In genomic region chr16:1152651-1153259, GRCh38 we compare ENCODE assay signal across 10 cellular contexts. TPM values are rescaled to one million over a fixed set of nuclear protein-coding genes. Genes with fewer than 3 reads are reported as not detected.
DNase-seq lines count a peak whose midpoint lies in the region; TF ChIP-seq lines count a peak whose summit lies in the region.
"Had no signal": no experiment of that assay in that cellular context is flagged by ENCODE, and none has a peak within 500 bp of the region (broad histone marks: within the 10 kb centered on the region; RNA-seq: fewer than 3 reads in every experiment).

Gene CACNA1H (plus strand): TSS chr16:1153106. CDS start chr16:1153738, 632 bp downstream.

- H3K18ac ChIP-seq in neuronal stem cell (ENCODE audit: low read length): peak within 1 kb of the TSS; percentile 99

- H3K4me3 ChIP-seq in neuronal stem cell (ENCODE audit: low read length in 2 of 2): peak within 1 kb of the TSS; percentile 43 to 92

- H3K4me2 ChIP-seq in neuronal stem cell (ENCODE audit: insufficient read depth, low read length, poor library complexity, severe bottlenecking): peak within 1 kb of the TSS; percentile 97

- peak within 1 kb of the TSS; percentile 91 for H3K23ac ChIP-seq in neuronal stem cell (ENCODE audit: low read depth, low read length, poor library complexity)

- peaks cover 0 to 27% (median 0%) of the 10 kb centered on the region in 3 experiments for H3K27me3 ChIP-seq in neuronal stem cell (ENCODE audit: control insufficient read depth in 3 of 3, insufficient read depth in 3 of 3, low read depth in 1 of 3, low read length in 3 of 3)

- WGBS in neuronal stem cell (ENCODE audit: extremely low coverage in 2 of 2, insufficient read length in 2 of 2, insufficient replicate concordance in 1 of 2), 2 donors: no CpG with 5 or more reads among the region's 98 CpGs

- no peak within 1 kb of the TSS for H4K8ac ChIP-seq in neuronal stem cell (ENCODE audit: low read depth, low read length)

- peaks cover 0 to 2% of the 10 kb centered on the region in 2 donors for H3K9me3 ChIP-seq in neuronal stem cell (replicated peaks in 1 of 2; ENCODE audit: control insufficient read depth in 2 of 2, insufficient read depth in 1 of 2, low read depth in 1 of 2, low read length in 2 of 2)

- no peak within 1 kb of the TSS for H4K91ac ChIP-seq in neuronal stem cell (ENCODE audit: low read depth, low read length, poor library complexity)

- peaks cover 11 to 12% of the 10 kb centered on the region in 2 donors for H3K4me1 ChIP-seq in neuronal stem cell (ENCODE audit: control insufficient read depth in 2 of 2, insufficient read depth in 1 of 2, low read depth in 1 of 2, low read length in 2 of 2)

- peak within 1 kb of the TSS; percentile 70 for H2BK12ac ChIP-seq in neuronal stem cell (ENCODE audit: low read length)

- H3K14ac ChIP-seq in neuronal stem cell (ENCODE audit: low read length): peak within 1 kb of the TSS; percentile 97

- peak within 1 kb of the TSS; percentile 100 for H2BK120ac ChIP-seq in neuronal stem cell (ENCODE audit: low read depth, low read length)

- peak within 1 kb of the TSS; percentile 91 for H3K9ac ChIP-seq in neuronal stem cell (ENCODE audit: low read depth, low read length, poor library complexity)

- DNase-seq in GM20000 (ENCODE audit: low spot score) (peak; percentile 78), neuronal stem cell (ENCODE audit: low spot score) (peak; percentile 68), NCI-H146 treated with DMSO at 0.1 percent for 48 hours (lab: John Stamatoyannopoulos, UW; ENCODE audit: unreplicated experiment) (no peak), NCI-H2029 (lab: John Stamatoyannopoulos, UW) (no peak), NCI-H1092 (lab: John Stamatoyannopoulos, UW) (no peak)
- peak; percentile 73 to 80 for DNase-seq in activated CD4-positive, alpha-beta T cell treated with anti-CD3 and anti-CD28 coated beads for 4 hours
- peak; percentile 42 for DNase-seq in effector CD4-positive, alpha-beta T cell

- H3K36me3 ChIP-seq in neuronal stem cell (replicated peaks in 1 of 2; ENCODE audit: control insufficient read depth in 2 of 2, insufficient read depth in 2 of 2, low read length in 2 of 2): no peaks in the 10 kb centered on the region

- H3K4ac ChIP-seq in neuronal stem cell (ENCODE audit: low read length): peak within 1 kb of the TSS; percentile 76

- peak within 1 kb of the TSS; percentile 63 for H3K27ac ChIP-seq in neuronal stem cell (replicated peaks; ENCODE audit: low read length)
- no peak within 1 kb of the TSS for H3K27ac ChIP-seq in temporal lobe (ENCODE audit: low read depth, low read length)
- H3K27ac ChIP-seq: HL-60 had no signal

- H2AFZ ChIP-seq in neuronal stem cell (ENCODE audit: low read length): peak within 1 kb of the TSS; percentile 72

- peak within 1 kb of the TSS; percentile 97 for H2AK5ac ChIP-seq in neuronal stem cell (ENCODE audit: low read depth, low read length)

- H2BK15ac ChIP-seq in neuronal stem cell (ENCODE audit: low read length): peak within 1 kb of the TSS; percentile 93

- H3K79me1 ChIP-seq in neuronal stem cell (ENCODE audit: low read depth, low read length): peaks cover 15% of the 10 kb centered on the region

- TF ChIP-seq CTCF in GM20000 (IDR thresholded peaks at IDR 0.05; ENCODE audit: extremely low read depth, missing control alignments): no peak

- H2BK5ac ChIP-seq in neuronal stem cell (ENCODE audit: low read length): peak within 1 kb of the TSS; percentile 54

RNA-seq across cellular contexts. Expression of gene CACNA1H, which starts in this region (rescaled TPM):
- polyA plus RNA-seq in neuronal stem cell (2013, experiment 1 of 2): 21.5 TPM
- 21.7 TPM for polyA plus RNA-seq in neuronal stem cell (2013, experiment 2 of 2)
- total RNA-seq in temporal lobe: 21.4 TPM
- polyA plus RNA-seq: keratinocyte had no signal

Comparison
In these comparisons a context has a peak if more than half of its experiments do, and no peak if none do; other contexts are left out.
1. DNase-seq: peak in GM20000 (single experiment), activated CD4-positive, alpha-beta T cell treated with anti-CD3 and anti-CD28 coated beads for 4 hours (2 of 2), effector CD4-positive, alpha-beta T cell (single experiment) and neuronal stem cell (single experiment); none in NCI-H146 treated with DMSO at 0.1 percent for 48 hours (single experiment), NCI-H2029 (single experiment) and NCI-H1092 (single experiment).